ENCODE assay signal across 16 cellular contexts in genomic region chr16:734981-735881, GRCh38. TPM values are rescaled to one million over a fixed set of nuclear protein-coding genes. Genes with fewer than 3 reads are reported as not detected.
A peak's percentile ranks its signal among the peaks of the same experiment; 100 is the strongest.
DNase-seq lines count a peak whose midpoint lies in the region; ATAC-seq lines count a peak whose summit lies in the region.
"Had no signal": no experiment of that assay in that cellular context is flagged by ENCODE, and none has a peak within 500 bp of the region (broad histone marks: within the 10 kb centered on the region; RNA-seq: fewer than 3 reads in every experiment).

No MANE protein-coding gene starts in this region.

- no peaks in the 10 kb centered on the region for H3K9me3 Mint-ChIP-seq in activated naive CD4-positive, alpha-beta T cell treated with anti-CD3 and anti-CD28 coated beads, Interleukin-2, amount 50 U/mL, for 72 hours
- no peaks in the 10 kb centered on the region for H3K9me3 Mint-ChIP-seq in IgD-negative memory B cell
- H3K9me3 Mint-ChIP-seq in activated T-helper 1 cell treated with anti-CD3 and anti-CD28 coated beads, Interleukin-12 subunit alpha, Interleukin-12 subunit beta, Interleukin-2, Interleukin-4 antibody, amounts not matched to agents 30 ng/mL and 10 ng/mL and 1 ng/mL, durations not matched to agents 14 hours and 24 hours and 36 hours: no peaks in the 10 kb centered on the region
- no peaks in the 10 kb centered on the region for H3K9me3 Mint-ChIP-seq in memory B cell
- H3K9me3 Mint-ChIP-seq: dendritic cell treated with granulocyte-macrophage colony-stimulating factor and Interleukin-4, amounts not matched to agents 40 ng/mL and 50 ng/mL, for 4 days had no signal

- DNase-seq in activated naive CD4-positive, alpha-beta T cell treated with anti-CD3 and anti-CD28 coated beads, Interleukin-2, amount 50 U/mL, for 72 hours (ENCODE audit: low spot score in 2 of 2): no peak
- DNase-seq in activated naive CD4-positive, alpha-beta T cell treated with anti-CD3 and anti-CD28 coated beads, Interleukin-2, amount 50 U/mL, for 16 hours: no peak
- DNase-seq in activated T-helper 1 cell treated with anti-CD3 and anti-CD28 coated beads, Interleukin-12 subunit alpha, Interleukin-12 subunit beta, Interleukin-2, Interleukin-4 antibody, amounts not matched to agents 30 ng/mL and 10 ng/mL and 1 ng/mL, durations not matched to agents 14 hours and 24 hours and 36 hours (ENCODE audit: low spot score): no peak
- no peak for DNase-seq in memory B cell (ENCODE audit: low spot score in 2 of 2)
- no peak for DNase-seq in AML-193 (lab: John Stamatoyannopoulos, UW)
- no peak for DNase-seq in NCI-H1092 (lab: John Stamatoyannopoulos, UW)
- DNase-seq: activated CD4-positive, alpha-beta T cell treated with anti-CD3 and anti-CD28 coated beads, Interleukin-2, amount 50 U/mL, for 4 hours; amniotic stem cell; KBM-7; kidney glomerular epithelial cell; NCI-H1694 treated with DMSO at 0.1 percent for 48 hours; NCI-H748 treated with DMSO at 0.1 percent for 48 hours; stimulated activated naive CD4-positive, alpha-beta T cell had no signal

- H3K4me1 Mint-ChIP-seq in IgD-negative memory B cell: peaks cover 9 to 17% (median 10%) of the 10 kb centered on the region in 3 donors
- H3K4me1 Mint-ChIP-seq in activated T-helper 1 cell treated with anti-CD3 and anti-CD28 coated beads, Interleukin-12 subunit alpha, Interleukin-12 subunit beta, Interleukin-2, Interleukin-4 antibody, amounts not matched to agents 30 ng/mL and 10 ng/mL and 1 ng/mL, durations not matched to agents 14 hours and 24 hours and 36 hours (ENCODE audit: low read depth): peaks cover 17% of the 10 kb centered on the region
- peaks cover 16% of the 10 kb centered on the region for H3K4me1 Mint-ChIP-seq in memory B cell

- intact Hi-C loops in activated T-helper 1 cell treated with anti-CD3 and anti-CD28 coated beads, Interleukin-12 subunit alpha, Interleukin-12 subunit beta, Interleukin-2, Interleukin-4 antibody, amounts not matched to agents 30 ng/mL and 10 ng/mL and 1 ng/mL, durations not matched to agents 14 hours and 24 hours and 36 hours (cut with micrococcal nuclease): loop anchor here (5.0 kb wide), 1 partner anchor 38 kb away; no protein-coding TSS in a partner anchor

- H3K4me3 Mint-ChIP-seq in IgD-negative memory B cell (peak overlapping the region in 3 of 4 donors; percentile 41 to 68 (median 54)), memory B cell (no peak overlapping the region)
- peak overlapping the region; percentile 37 for H3K4me3 Mint-ChIP-seq in activated T-helper 1 cell treated with anti-CD3 and anti-CD28 coated beads, Interleukin-12 subunit alpha, Interleukin-12 subunit beta, Interleukin-2, Interleukin-4 antibody, amounts not matched to agents 30 ng/mL and 10 ng/mL and 1 ng/mL, durations not matched to agents 14 hours and 24 hours and 36 hours
- H3K4me3 Mint-ChIP-seq: dendritic cell treated with granulocyte-macrophage colony-stimulating factor and Interleukin-4, amounts not matched to agents 40 ng/mL and 50 ng/mL, for 4 days had no signal

- no peak for ATAC-seq in activated naive CD4-positive, alpha-beta T cell treated with anti-CD3 and anti-CD28 coated beads, Interleukin-2, amount 50 U/mL, for 72 hours
- ATAC-seq in memory B cell (ENCODE audit: low read depth) (no peak), GM19455 (IDR thresholded peaks at IDR 0.05; ENCODE audit: unreplicated experiment) (no peak)

- peak overlapping the region; percentile 65 to 90 for H3K27ac Mint-ChIP-seq in activated naive CD4-positive, alpha-beta T cell treated with anti-CD3 and anti-CD28 coated beads, Interleukin-2, amount 50 U/mL, for 72 hours
- peak overlapping the region in 2 of 3 donors; percentile 55 to 99 for H3K27ac Mint-ChIP-seq in IgD-negative memory B cell
- H3K27ac Mint-ChIP-seq in activated T-helper 1 cell treated with anti-CD3 and anti-CD28 coated beads, Interleukin-12 subunit alpha, Interleukin-12 subunit beta, Interleukin-2, Interleukin-4 antibody, amounts not matched to agents 30 ng/mL and 10 ng/mL and 1 ng/mL, durations not matched to agents 14 hours and 24 hours and 36 hours: no peak overlapping the region
- peak overlapping the region; percentile 31 for H3K27ac Mint-ChIP-seq in memory B cell
- H3K27ac Mint-ChIP-seq: dendritic cell treated with granulocyte-macrophage colony-stimulating factor and Interleukin-4, amounts not matched to agents 40 ng/mL and 50 ng/mL, for 4 days had no signal

- peaks cover 10 to 27% of the 10 kb centered on the region in 2 donors for H3K36me3 Mint-ChIP-seq in activated naive CD4-positive, alpha-beta T cell treated with anti-CD3 and anti-CD28 coated beads, Interleukin-2, amount 50 U/mL, for 72 hours
- H3K36me3 Mint-ChIP-seq in IgD-negative memory B cell (peaks cover 4% of the 10 kb centered on the region), memory B cell (peaks cover 8% of the 10 kb centered on the region)
- H3K36me3 Mint-ChIP-seq in activated T-helper 1 cell treated with anti-CD3 and anti-CD28 coated beads, Interleukin-12 subunit alpha, Interleukin-12 subunit beta, Interleukin-2, Interleukin-4 antibody, amounts not matched to agents 30 ng/mL and 10 ng/mL and 1 ng/mL, durations not matched to agents 14 hours and 24 hours and 36 hours (ENCODE audit: low read depth): peaks cover 17% of the 10 kb centered on the region

- H3K27me3 Mint-ChIP-seq in IgD-negative memory B cell (no peaks in the 10 kb centered on the region), memory B cell (no peaks in the 10 kb centered on the region)
- H3K27me3 Mint-ChIP-seq in activated T-helper 1 cell treated with anti-CD3 and anti-CD28 coated beads, Interleukin-12 subunit alpha, Interleukin-12 subunit beta, Interleukin-2, Interleukin-4 antibody, amounts not matched to agents 30 ng/mL and 10 ng/mL and 1 ng/mL, durations not matched to agents 14 hours and 24 hours and 36 hours (ENCODE audit: insufficient read depth): no peaks in the 10 kb centered on the region
- H3K27me3 Mint-ChIP-seq: dendritic cell treated with granulocyte-macrophage colony-stimulating factor and Interleukin-4, amounts not matched to agents 40 ng/mL and 50 ng/mL, for 4 days had no signal

RNA-seq across cellular contexts. Expression of gene CIAO3, which starts 5.6 kb away (rescaled TPM):
- 100 to 1,000 TPM in 1 of 2 donors, 10 to 100 TPM in 1; 41.7 to 122 TPM for total RNA-seq in activated naive CD4-positive, alpha-beta T cell treated with anti-CD3 and anti-CD28 coated beads, Interleukin-2, amount 50 U/mL, for 72 hours
- polyA plus RNA-seq in IgD-negative memory B cell: 29.4 TPM
- 41.0 and 43.1 TPM in 2 replicates for total RNA-seq in activated T-helper 1 cell treated with anti-CD3 and anti-CD28 coated beads, Interleukin-12 subunit alpha, Interleukin-12 subunit beta, Interleukin-2, Interleukin-4 antibody, amounts not matched to agents 30 ng/mL and 10 ng/mL and 1 ng/mL, durations not matched to agents 14 hours and 24 hours and 36 hours

RNA-seq across cellular contexts. Expression of gene HAGHL, which starts 8.3 kb away (rescaled TPM):
- 10 to 100 TPM; 22.2 to 24.5 TPM for total RNA-seq in activated naive CD4-positive, alpha-beta T cell treated with anti-CD3 and anti-CD28 coated beads, Interleukin-2, amount 50 U/mL, for 72 hours
- polyA plus RNA-seq in IgD-negative memory B cell: 10.0 TPM
- 15.8 and 19.1 TPM in 2 replicates for total RNA-seq in activated T-helper 1 cell treated with anti-CD3 and anti-CD28 coated beads, Interleukin-12 subunit alpha, Interleukin-12 subunit beta, Interleukin-2, Interleukin-4 antibody, amounts not matched to agents 30 ng/mL and 10 ng/mL and 1 ng/mL, durations not matched to agents 14 hours and 24 hours and 36 hours

RNA-seq across cellular contexts. Expression of gene CCDC78, which starts 9.0 kb away (rescaled TPM):
- total RNA-seq in activated naive CD4-positive, alpha-beta T cell treated with anti-CD3 and anti-CD28 coated beads, Interleukin-2, amount 50 U/mL, for 72 hours: 10 to 100 TPM in 1 of 2 donors, 1 to 10 TPM in 1; 6.2 to 10.7 TPM
- 0.74 TPM for polyA plus RNA-seq in IgD-negative memory B cell
- total RNA-seq in activated T-helper 1 cell treated with anti-CD3 and anti-CD28 coated beads, Interleukin-12 subunit alpha, Interleukin-12 subunit beta, Interleukin-2, Interleukin-4 antibody, amounts not matched to agents 30 ng/mL and 10 ng/mL and 1 ng/mL, durations not matched to agents 14 hours and 24 hours and 36 hours: 5.8 and 7.8 TPM in 2 replicates

RNA-seq across cellular contexts. Expression of gene ANTKMT, which starts 14.3 kb away (rescaled TPM):
- total RNA-seq in activated naive CD4-positive, alpha-beta T cell treated with anti-CD3 and anti-CD28 coated beads, Interleukin-2, amount 50 U/mL, for 72 hours: 10 to 100 TPM; 17.6 to 22.6 TPM
- polyA plus RNA-seq in IgD-negative memory B cell: 84.7 TPM
- total RNA-seq in activated T-helper 1 cell treated with anti-CD3 and anti-CD28 coated beads, Interleukin-12 subunit alpha, Interleukin-12 subunit beta, Interleukin-2, Interleukin-4 antibody, amounts not matched to agents 30 ng/mL and 10 ng/mL and 1 ng/mL, durations not matched to agents 14 hours and 24 hours and 36 hours: 41.3 and 41.6 TPM in 2 replicates

RNA-seq across cellular contexts. Expression of gene METRN, which starts 20.3 kb away (rescaled TPM):
- total RNA-seq in activated naive CD4-positive, alpha-beta T cell treated with anti-CD3 and anti-CD28 coated beads, Interleukin-2, amount 50 U/mL, for 72 hours: 10 to 100 TPM; 10.1 to 14.7 TPM
- 2.8 TPM for polyA plus RNA-seq in IgD-negative memory B cell
- total RNA-seq in activated T-helper 1 cell treated with anti-CD3 and anti-CD28 coated beads, Interleukin-12 subunit alpha, Interleukin-12 subunit beta, Interleukin-2, Interleukin-4 antibody, amounts not matched to agents 30 ng/mL and 10 ng/mL and 1 ng/mL, durations not matched to agents 14 hours and 24 hours and 36 hours: 21.8 and 29.6 TPM in 2 replicates
